In the genomic region with DNA sequence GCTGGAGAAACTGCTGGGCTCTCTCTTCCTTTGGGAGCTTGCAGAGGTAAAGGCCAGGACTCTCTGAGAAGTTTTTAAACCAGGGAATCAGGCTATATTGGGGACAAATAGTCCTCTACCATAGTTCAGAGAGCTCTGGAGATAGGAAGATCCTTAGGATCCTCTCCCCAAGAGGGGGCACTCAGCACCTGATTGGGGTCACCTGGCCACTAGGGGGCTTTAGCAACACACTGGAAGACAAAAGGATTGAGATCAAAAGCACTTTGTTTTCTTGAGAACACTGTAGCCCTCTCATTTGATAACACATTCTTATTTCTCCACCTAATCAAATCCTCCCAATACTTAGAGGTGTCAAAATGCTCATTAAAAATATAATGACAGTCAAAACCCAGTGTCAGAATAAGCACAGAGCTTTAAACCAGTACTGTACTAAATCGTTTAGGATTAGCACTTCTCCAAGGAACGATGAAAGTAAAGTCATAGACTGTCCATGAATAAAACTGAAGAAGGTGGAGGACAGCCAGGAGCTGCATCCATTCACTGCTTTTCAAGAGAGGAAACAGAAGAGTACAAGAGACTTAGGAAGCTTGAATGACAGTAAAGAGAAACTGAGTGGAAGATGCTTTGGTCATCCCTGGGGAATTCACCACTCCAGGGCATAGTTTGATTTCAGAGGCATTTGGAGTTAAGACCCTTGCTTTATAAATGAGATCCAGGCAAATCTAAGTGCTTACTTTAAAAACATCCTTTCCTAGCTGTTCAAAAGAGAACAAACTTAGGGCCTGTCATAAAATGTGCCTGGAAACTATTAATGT, we compare ENCODE assay signal across 8 cellular contexts. TPM values are rescaled to one million over a fixed set of nuclear protein-coding genes. Genes with fewer than 3 reads are reported as not detected.
DNase-seq lines count a peak whose midpoint lies in the region; ATAC-seq and TF ChIP-seq lines count a peak whose summit lies in the region.

No MANE protein-coding gene starts in this region.

- H3K4me1 Mint-ChIP-seq in nephron = no peaks in the 10 kb centered on the region

- 75 to 81% methylated on average over 2 of the region's 2 CpGs for WGBS in aorta, 2 donors

- ATAC-seq in aorta (ENCODE audit: low FRiP score) (no peak), GM18861 (IDR thresholded peaks at IDR 0.05; ENCODE audit: unreplicated experiment) (no peak)

- DNase-seq in NCI-H2107 treated with DMSO at 0.1 percent for 48 hours (lab: John Stamatoyannopoulos, UW; ENCODE audit: unreplicated experiment) (peak; percentile 8), NCI-H2107 (lab: John Stamatoyannopoulos, UW) (no peak), LNCaP clone FGC (ENCODE audit: low read depth) (no peak), ascending aorta (ENCODE audit: low spot score in 2 of 2) (no peak), DMS153 (lab: John Stamatoyannopoulos, UW) (no peak), aorta (no peak)

- H3K4me3 ChIP-seq in LNCaP clone FGC (ENCODE audit: low read depth, low read length) = no peak overlapping the region
- H3K4me3 ChIP-seq in ascending aorta = no peak overlapping the region
- H3K4me3 ChIP-seq in aorta (ENCODE audit: low read length in 2 of 2) = no peak overlapping the region

- intact Hi-C loops in ascending aorta (cut with DNase I) (no loop called here), aorta (cut with DNase I) (no loop called here)

- no peaks in the 10 kb centered on the region for H3K27me3 Mint-ChIP-seq in nephron (ENCODE audit: low read depth)

- H3K27me3 ChIP-seq in ascending aorta (no peaks in the 10 kb centered on the region), aorta (ENCODE audit: control insufficient read depth in 1 of 2, insufficient read depth in 2 of 2, low read length in 1 of 2) (no peaks in the 10 kb centered on the region)

- no peaks in the 10 kb centered on the region for H3K9me3 ChIP-seq in ascending aorta
- H3K9me3 ChIP-seq in aorta (ENCODE audit: control insufficient read depth, low read length) = no peaks in the 10 kb centered on the region

- TF ChIP-seq CTCF in LNCaP clone FGC (IDR thresholded peaks at IDR 0.05; ENCODE audit: control insufficient read depth, extremely low read depth, insufficient read depth) (peak; percentile 86), ascending aorta (IDR thresholded peaks at IDR 0.05) (peak in 2 of 3 experiments; percentile 29 to 37), nephron (IDR thresholded peaks at IDR 0.05; ENCODE audit: unreplicated experiment in 3 of 3) (peak; percentile 44 to 59 (median 46))

- no peak overlapping the region for H3K4me3 Mint-ChIP-seq in nephron

- H3K27ac ChIP-seq in ascending aorta (no peak overlapping the region), aorta (ENCODE audit: low read depth in 1 of 2, low read length in 2 of 2) (no peak overlapping the region)

- H3K27ac Mint-ChIP-seq in nephron = no peak overlapping the region

- no peaks in the 10 kb centered on the region for H3K36me3 Mint-ChIP-seq in nephron (ENCODE audit: low read depth)

- H3K36me3 ChIP-seq in ascending aorta (no peaks in the 10 kb centered on the region), aorta (ENCODE audit: control insufficient read depth in 1 of 2, insufficient read depth in 2 of 2, low read length in 1 of 2) (no peaks in the 10 kb centered on the region)

- no peaks in the 10 kb centered on the region for H3K9me3 Mint-ChIP-seq in nephron

- H3K4me1 ChIP-seq in ascending aorta = no peaks in the 10 kb centered on the region
- H3K4me1 ChIP-seq in aorta (ENCODE audit: control insufficient read depth in 1 of 2, insufficient read depth in 2 of 2, low read length in 2 of 2) = peaks cover 0 to 1% of the 10 kb centered on the region in 2 donors

RNA-seq across cellular contexts. Expression of gene BMP4, which starts 26.5 kb away (rescaled TPM):
- total RNA-seq in ascending aorta (33.1 TPM), aorta (10 to 100 TPM in 1 of 2 donors, 1 to 10 TPM in 1; 7.8 to 28.5 TPM)
- polyA plus RNA-seq in aorta = 10 to 100 TPM in 1 of 2 donors, 1 to 10 TPM in 1; 9.1 to 16.6 TPM

Comparison
In these comparisons a context has a peak if more than half of its experiments do, and no peak if none do; other contexts are left out.
1. CTCF ChIP-seq: peak in every context shown above with its lines; median percentile 86 in LNCaP clone FGC; 46 in nephron; 33 in ascending aorta.